1 cellular context compared by ENCODE assay signal in genomic region chr15:69380100-69380725, GRCh38.
TF ChIP-seq lines count a peak whose summit lies in the region.

No MANE protein-coding gene starts in this region.

TF ChIP-seq in H1, 55 proteins besides CTCF, POLR2A, EP300 and RAD21 (continued from another document):
- no peak for TF ChIP-seq ATF2 (IDR thresholded peaks at IDR 0.05; ENCODE audit: low read length)
- TF ChIP-seq TAF1 (IDR thresholded peaks at IDR 0.05; ENCODE audit: low read depth, low read length), result no peak
